In the genomic region with DNA sequence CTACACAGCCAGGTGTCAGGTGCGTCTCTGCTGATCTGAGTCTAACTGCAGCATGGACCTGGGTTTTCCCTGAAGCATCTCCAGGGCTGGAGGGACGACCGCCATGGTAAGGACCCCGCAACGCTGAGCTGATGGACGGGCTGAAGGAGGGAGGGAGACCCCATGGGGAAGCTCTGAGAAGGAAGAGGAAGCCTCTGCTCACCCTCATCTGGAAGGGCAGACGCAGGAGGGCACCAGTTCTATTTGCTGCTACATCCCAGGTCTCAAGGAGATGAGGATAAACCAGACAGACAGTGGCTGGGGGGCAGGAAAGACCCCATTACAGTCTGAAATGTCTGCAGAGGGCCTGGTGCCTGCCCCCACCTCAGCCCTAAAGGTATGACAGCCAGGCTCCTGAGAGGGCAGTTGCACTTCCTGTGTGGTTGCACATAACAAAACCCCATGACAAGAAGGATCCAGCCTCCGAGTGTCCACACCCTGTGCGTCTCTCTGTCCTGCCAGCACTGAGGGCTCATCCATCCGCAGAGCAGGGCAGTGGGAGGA, we compare ENCODE assay signal across 13 cellular contexts. TPM values are rescaled to one million over a fixed set of nuclear protein-coding genes. Genes with fewer than 3 reads are reported as not detected.
DNase-seq lines count a peak whose midpoint lies in the region; ATAC-seq and TF ChIP-seq lines count a peak whose summit lies in the region.
"Had no signal": no experiment of that assay in that cellular context is flagged by ENCODE, and none has a peak within 500 bp of the region (broad histone marks: within the 10 kb centered on the region; RNA-seq: fewer than 3 reads in every experiment).

A gene (plus strand): TSS at position 461 of the 543 bp plus-strand sequence. CDS start 89 bp downstream, outside the sequence.

- H3F3A ChIP-seq in MM.1S (ENCODE audit: insufficient read depth, low read length): no peaks in the 10 kb centered on the region

- no peak within 1 kb of the TSS for H3K9ac ChIP-seq in MM.1S (ENCODE audit: low read length)
- H3K9ac ChIP-seq: KMS-11 had no signal

- H3K9me2 ChIP-seq in MM.1S (replicated peaks; ENCODE audit: insufficient read depth, low read length): no peaks in the 10 kb centered on the region

- H3K4me1 Mint-ChIP-seq in immature natural killer cell: peaks cover 19 to 20% of the 10 kb centered on the region in 2 donors

- H3K4me3 ChIP-seq in MM.1S (ENCODE audit: low read length): no peak within 1 kb of the TSS
- H3K4me3 ChIP-seq: thyroid gland had no signal

- no peaks in the 10 kb centered on the region for H4K20me1 ChIP-seq in MM.1S (ENCODE audit: insufficient read depth, low read length)

- DNase-seq in AML-193 (lab: John Stamatoyannopoulos, UW) (peak; percentile 66 to 70), GM19238 (ENCODE audit: insufficient read length, low spot score) (peak; percentile 41), NOMO-1 treated with dmso at 0.1 percent for 144 hours (lab: John Stamatoyannopoulos, UW; ENCODE audit: unreplicated experiment) (peak; percentile 51), immature natural killer cell (peak in 2 of 3 donors; percentile 17 to 19), MM.1S (no peak), UCSD-AML1 (lab: John Stamatoyannopoulos, UW; ENCODE audit: unreplicated experiment) (no peak), NCI-H2196 (lab: John Stamatoyannopoulos, UW; ENCODE audit: unreplicated experiment) (no peak), foreskin keratinocyte (no peak)
- DNase-seq: esophagus squamous epithelium, kidney, thyroid gland had no signal

- no peaks in the 10 kb centered on the region for H3K36me3 Mint-ChIP-seq in immature natural killer cell

- no peak within 1 kb of the TSS for H2AFZ ChIP-seq in MM.1S (ENCODE audit: low read length)

- no peak within 1 kb of the TSS for H3K27ac Mint-ChIP-seq in immature natural killer cell

- H3K4me3 Mint-ChIP-seq in immature natural killer cell: peak within 1 kb of the TSS in 4 of 5 donors; percentile 25 to 67 (median 42)
- H3K4me3 Mint-ChIP-seq: T-helper 2 cell treated with Interferon-gamma antibody and Interleukin-4, amounts not matched to agents 5 μg/mL and 100 μg/mL, for 36 hours had no signal

- H3K79me2 ChIP-seq in MM.1S (ENCODE audit: low read length): no peaks in the 10 kb centered on the region

- peaks cover 75% of the 10 kb centered on the region for H3K27me3 ChIP-seq in MM.1S (replicated peaks; ENCODE audit: insufficient read depth, low read length)
- H3K27me3 ChIP-seq in foreskin keratinocyte: no peaks in the 10 kb centered on the region
- H3K27me3 ChIP-seq: thyroid gland had no signal

- H3K27ac ChIP-seq in MM.1S (ENCODE audit: low read length) (no peak within 1 kb of the TSS), foreskin keratinocyte (no peak within 1 kb of the TSS)
- H3K27ac ChIP-seq: KMS-11, thyroid gland had no signal

- H3K9me3 ChIP-seq in MM.1S (replicated peaks; ENCODE audit: insufficient read depth, low read length): no peaks in the 10 kb centered on the region
- H3K9me3 ChIP-seq: esophagus squamous epithelium, thyroid gland had no signal

- no peak for ATAC-seq in foreskin keratinocyte

- peaks cover 11 to 24% (median 16%) of the 10 kb centered on the region in 3 donors for H3K27me3 Mint-ChIP-seq in immature natural killer cell (ENCODE audit: low read depth in 3 of 3)

- no peak for TF ChIP-seq CTCF in MM.1S (IDR thresholded peaks at IDR 0.05; ENCODE audit: low read length)
- TF ChIP-seq CTCF in foreskin keratinocyte (conservative IDR thresholded peaks at IDR 0.05): no peak

- 0 out of 2 replicates have a peak, but pooled peaks cover 6% of the 10 kb centered on the region for H3K4me1 ChIP-seq in MM.1S (ENCODE audit: low read length)
- no peaks in the 10 kb centered on the region for H3K4me1 ChIP-seq in foreskin keratinocyte
- H3K4me1 ChIP-seq: esophagus squamous epithelium, thyroid gland had no signal

- H3K9me3 Mint-ChIP-seq in immature natural killer cell: no peaks in the 10 kb centered on the region
- H3K9me3 Mint-ChIP-seq: T-helper 2 cell treated with Interferon-gamma antibody and Interleukin-4, amounts not matched to agents 5 μg/mL and 100 μg/mL, for 36 hours had no signal

- no peak within 1 kb of the TSS for H3K4me2 ChIP-seq in MM.1S (ENCODE audit: low read depth, low read length)
- H3K4me2 ChIP-seq: KMS-11 had no signal

- no peaks in the 10 kb centered on the region for H3K36me3 ChIP-seq in MM.1S (replicated peaks; ENCODE audit: insufficient read depth, low read length)
- H3K36me3 ChIP-seq: esophagus squamous epithelium, thyroid gland had no signal

RNA-seq across cellular contexts. Expression of the gene that starts here (rescaled TPM):
- polyA plus RNA-seq in immature natural killer cell: 1 to 10 TPM in 2 of 3 donors, under 1 TPM in 1; 0.58 to 9.7 (median 7.9) TPM
- not detected in 2 replicates for total RNA-seq in foreskin keratinocyte
- not detected in 2 replicates for polyA plus RNA-seq in foreskin keratinocyte

Comparison
In these comparisons a context has a peak if more than half of its experiments do, and no peak if none do; other contexts are left out.
1. DNase-seq: peak in AML-193 (2 of 2), GM19238 (single experiment), NOMO-1 treated with dmso at 0.1 percent for 144 hours (single experiment) and immature natural killer cell (2 of 3); none in MM.1S (single experiment), UCSD-AML1 (single experiment), NCI-H2196 (single experiment) and foreskin keratinocyte (0 of 2).